In genomic region chr16:4140652-4141051, GRCh38 we compare ENCODE assay signal across 13 cellular contexts. TPM values are rescaled to one million over a fixed set of nuclear protein-coding genes. Genes with fewer than 3 reads are reported as not detected.
DNase-seq lines count a peak whose midpoint lies in the region; ATAC-seq, FAIRE-seq and TF ChIP-seq lines count a peak whose summit lies in the region.
"Had no signal": no experiment of that assay in that cellular context is flagged by ENCODE, and none has a peak within 500 bp of the region (broad histone marks: within the 10 kb centered on the region; RNA-seq: fewer than 3 reads in every experiment).

No MANE protein-coding gene starts in this region.

- SMC1A ChIA-PET in GM12878 (lab: Charles Lee; ENCODE audit: uncharacterized antibody, unreplicated experiment): no interaction called here

- H2BK15ac ChIP-seq in mesenchymal stem cell (ENCODE audit: low read depth, poor library complexity, severe bottlenecking): no peak overlapping the region

- H3K4me1 Mint-ChIP-seq in CD4-positive, alpha-beta memory T cell: peaks cover 11 to 25% (median 12%) of the 10 kb centered on the region in 4 donors

- RAD21 ChIA-PET in GM12878 (lab: Charles Lee; ENCODE audit: unreplicated experiment): no interaction called here

- DNase-seq in EL (peak; percentile 21), MV-4-11 (lab: John Stamatoyannopoulos, UW) (peak; percentile 81), GM12878 (ENCODE audit: low read depth, low spot score) (peak; percentile 38), mesenchymal stem cell (peak; percentile 33), NCI-H2029 treated with DMSO at 0.1 percent for 48 hours (lab: John Stamatoyannopoulos, UW) (no peak), hypothalamus (lab: John Stamatoyannopoulos, UW) (no peak)
- no peak for DNase-seq in CD4-positive, alpha-beta memory T cell
- DNase-seq: activated effector memory CD4-positive, alpha-beta T cell treated with Interleukin-2 at 50 U/mL for 16 hours; head of caudate nucleus; psoas muscle; stimulated activated CD8-positive, alpha-beta memory T cell treated with anti-CD3 and anti-CD28 coated beads, Interleukin-4, amount 100 ng/mL, for 48 hours; SW 1271 had no signal

- no TSS peak for BruUV-seq in GM12878 (replicated peaks; lab: Mats Ljungman, UMichigan)

- POLR2A ChIA-PET in GM12878 (lab: Charles Lee): interaction anchor here (0.7 kb wide), 1 partner anchor 34 kb away, joined by 4 read pairs; no protein-coding TSS in a partner anchor
- POLR2A ChIA-PET in CD4-positive, alpha-beta memory T cell (lab: Charles Lee; ENCODE audit: partially characterized antibody): no interaction called here

- peak overlapping the region; percentile 11 for H2AK5ac ChIP-seq in mesenchymal stem cell (ENCODE audit: low read length, severe bottlenecking)

- H3K9me3 ChIP-seq in GM12878 (replicated peaks; ENCODE audit: control insufficient read depth, insufficient read depth, low read length) (peaks cover 7% of the 10 kb centered on the region; the same call in 2 of the 3 replicates), mesenchymal stem cell (ENCODE audit: control insufficient read depth, low read length) (peaks cover 9% of the 10 kb centered on the region)
- H3K9me3 ChIP-seq in CD4-positive, alpha-beta memory T cell (ENCODE audit: control insufficient read depth in 1 of 2, low read length in 2 of 2): no peaks in the 10 kb centered on the region
- H3K9me3 ChIP-seq: psoas muscle had no signal

- FAIRE-seq in GM12878 (lab: Jason Lieb, UNC): no peak

- H3K27me3 ChIP-seq in GM12878 (replicated peaks in 1 of 2; ENCODE audit: control insufficient read depth in 2 of 2, insufficient read depth in 2 of 2, low read length in 1 of 2) (no peaks in the 10 kb centered on the region), mesenchymal stem cell (ENCODE audit: control insufficient read depth in 1 of 2, insufficient read depth in 1 of 2, low read length in 2 of 2) (peaks cover 6 to 11% of the 10 kb centered on the region in 2 experiments)
- H3K27me3 ChIP-seq in CD4-positive, alpha-beta memory T cell (ENCODE audit: insufficient read depth, low read length): no peaks in the 10 kb centered on the region

- TF ChIP-seq EP300 in GM12878 (IDR thresholded peaks at IDR 0.05; ENCODE audit: borderline replicate concordance in 1 of 2, control insufficient read depth in 1 of 2, low read depth in 2 of 2, low read length in 2 of 2): no peak

- H3K14ac ChIP-seq in mesenchymal stem cell (ENCODE audit: low read length in 2 of 2): no peak overlapping the region

- TF ChIP-seq RAD21 in GM12878 (IDR thresholded peaks at IDR 0.05; ENCODE audit: insufficient read depth, low read depth, low read length): no peak

- no peaks in the 10 kb centered on the region for H3K36me3 Mint-ChIP-seq in CD4-positive, alpha-beta memory T cell

- H3K23ac ChIP-seq in mesenchymal stem cell (ENCODE audit: low read length in 2 of 2): no peak overlapping the region

- no peaks in the 10 kb centered on the region for H3K79me1 ChIP-seq in mesenchymal stem cell (replicated peaks; ENCODE audit: low read length, poor library complexity, severe bottlenecking)

- peak overlapping the region; percentile 56 to 94 for H3K18ac ChIP-seq in mesenchymal stem cell (ENCODE audit: low read depth in 1 of 2, low read length in 2 of 2)

- H3K79me2 ChIP-seq in GM12878 (ENCODE audit: control insufficient read depth, insufficient read depth, low read length): no peaks in the 10 kb centered on the region

- TF ChIP-seq POLR2A in GM12878 (IDR thresholded peaks at IDR 0.05; ENCODE audit: low read depth, low read length): no peak

- whole genome bisulfite sequencing in GM12878 (ENCODE audit: insufficient coverage, insufficient replicate concordance, low lambda C conversion rate, missing lambda C conversion rate): 52% methylated on average over 3 of the region's 3 CpGs
- 91% methylated on average over 3 of the region's 3 CpGs for WGBS in mesenchymal stem cell

- H4K8ac ChIP-seq in mesenchymal stem cell (ENCODE audit: low read length): no peak overlapping the region

- H3K9ac ChIP-seq in GM12878 (ENCODE audit: control insufficient read depth, insufficient read depth, low read length) (no peak overlapping the region), mesenchymal stem cell (ENCODE audit: low read length) (peak overlapping the region; percentile 32)

- no peak overlapping the region for H3K4ac ChIP-seq in mesenchymal stem cell (ENCODE audit: low read depth in 1 of 2, low read length in 2 of 2)

- no peak overlapping the region for H3K4me3 Mint-ChIP-seq in CD4-positive, alpha-beta memory T cell

- CTCF ChIA-PET in GM12878 (lab: Yijun Ruan, JAX): no interaction called here
- CTCF ChIA-PET in CD4-positive, alpha-beta memory T cell (lab: Charles Lee; ENCODE audit: partially characterized antibody): no interaction called here

- intact Hi-C loops in GM12878 (cut with micrococcal nuclease; ENCODE audit: unreplicated experiment): no loop called here
- intact Hi-C loops in CD4-positive, alpha-beta memory T cell (cut with micrococcal nuclease): no loop called here

- no peaks in the 10 kb centered on the region for H4K20me1 ChIP-seq in GM12878 (ENCODE audit: control insufficient read depth, insufficient read depth)

- H2BK5ac ChIP-seq in mesenchymal stem cell (ENCODE audit: low read depth, low read length, poor library complexity, severe bottlenecking): peak overlapping the region; percentile 39

- H3K4me2 ChIP-seq in GM12878 (ENCODE audit: control insufficient read depth, insufficient read depth) (no peak overlapping the region), mesenchymal stem cell (ENCODE audit: low read length, poor library complexity, severe bottlenecking) (no peak overlapping the region)

- H3K36me3 ChIP-seq in GM12878 (ENCODE audit: control insufficient read depth in 2 of 2, insufficient read depth in 2 of 2, low read length in 1 of 2) (no peaks in the 10 kb centered on the region), mesenchymal stem cell (ENCODE audit: control insufficient read depth in 1 of 2, insufficient read depth in 2 of 2, low read depth in 1 of 2, low read length in 2 of 2) (no peaks in the 10 kb centered on the region)
- no peaks in the 10 kb centered on the region for H3K36me3 ChIP-seq in CD4-positive, alpha-beta memory T cell (ENCODE audit: insufficient read depth, low read length)

- no peak overlapping the region for H2BK12ac ChIP-seq in mesenchymal stem cell (ENCODE audit: low read length in 2 of 2)

- ATAC-seq in GM12878 (peak; percentile 69), HG02623 (IDR thresholded peaks at IDR 0.05; ENCODE audit: unreplicated experiment) (no peak)
- ATAC-seq: psoas muscle had no signal

- H3K4me1 ChIP-seq in GM12878 (ENCODE audit: control insufficient read depth, insufficient read depth, low read length): peaks cover 6% of the 10 kb centered on the region; the same call in 1 of the 2 replicates
- H3K4me1 ChIP-seq in mesenchymal stem cell (ENCODE audit: control insufficient read depth, insufficient read depth, low read depth, low read length): no peaks in the 10 kb centered on the region
- H3K4me1 ChIP-seq in CD4-positive, alpha-beta memory T cell (ENCODE audit: insufficient read depth, low read length): peaks cover 11% of the 10 kb centered on the region
- H3K4me1 ChIP-seq: psoas muscle had no signal

- no peak overlapping the region for H4K91ac ChIP-seq in mesenchymal stem cell (ENCODE audit: low read length)

- TF ChIP-seq CTCF in GM12878 (IDR thresholded peaks at IDR 0.05 in 2 of 3, conservative IDR thresholded peaks at IDR 0.05 in 1 of 3; ENCODE audit: control insufficient read depth in 2 of 3, extremely low read depth in 1 of 3, insufficient read depth in 1 of 3, low read depth in 3 of 3, low read length in 3 of 3): no peak

- in situ Hi-C loops in GM12878 (cut with MboI): no loop called here

- peak overlapping the region; percentile 50 for H3K27ac ChIP-seq in GM12878 (ENCODE audit: control insufficient read depth, insufficient read depth)
- H3K27ac ChIP-seq in mesenchymal stem cell (ENCODE audit: low read length, poor library complexity, severe bottlenecking): peak overlapping the region; percentile 41
- H3K27ac ChIP-seq in CD4-positive, alpha-beta memory T cell (ENCODE audit: low read depth, low read length): no peak overlapping the region
- H3K27ac ChIP-seq: psoas muscle had no signal

- peaks cover 0 to 2% (median 0%) of the 10 kb centered on the region in 8 donors for H3K9me3 Mint-ChIP-seq in CD4-positive, alpha-beta memory T cell

- H3K27ac Mint-ChIP-seq in CD4-positive, alpha-beta memory T cell: peak overlapping the region in 3 of 7 donors; percentile 2 to 68 (median 22)

- H3K4me3 ChIP-seq in GM12878 (no peak overlapping the region), mesenchymal stem cell (ENCODE audit: insufficient read depth in 1 of 2, low read depth in 1 of 2, low read length in 2 of 2) (no peak overlapping the region)
- no peak overlapping the region for H3K4me3 ChIP-seq in CD4-positive, alpha-beta memory T cell (ENCODE audit: low read length in 2 of 2)
- H3K4me3 ChIP-seq: psoas muscle had no signal

- peak overlapping the region; percentile 50 for H2BK120ac ChIP-seq in mesenchymal stem cell (ENCODE audit: low read depth, low read length)

- peak overlapping the region; percentile 0; the same call in 1 of the 2 replicates for H2AFZ ChIP-seq in GM12878 (ENCODE audit: control insufficient read depth, low read depth, low read length)
- no peak overlapping the region for H2AFZ ChIP-seq in mesenchymal stem cell (ENCODE audit: low read depth, low read length)

- H3K27me3 Mint-ChIP-seq in CD4-positive, alpha-beta memory T cell: peaks cover 2 to 3% of the 10 kb centered on the region in 2 donors

TF ChIP-seq in GM12878, 131 proteins besides CTCF, POLR2A, EP300 and RAD21 (continues in another document):
- no peak for TF ChIP-seq CBX5 (IDR thresholded peaks at IDR 0.05; ENCODE audit: low read depth)

RNA-seq across cellular contexts. Expression of gene ADCY9, which starts 24.4 kb away (rescaled TPM):
- total RNA-seq in GM12878 (2013; cell fraction: nucleolus; rRNA removed): 0.54 and 0.69 TPM in 2 replicates
- total RNA-seq in GM12878 (2014; rRNA removed) (under 0.01 and 0.11 TPM in 2 replicates), GM12878 (2014; rRNA removed; fragmentation: Illumina TruSeq; extraction: Trizol) (0.09 TPM in 2 replicates), GM12878 (2021) (0.27 and 0.41 TPM in 2 replicates)
- polyA plus RNA-seq in GM12878 (2011; ENCODE audit: low read depth): 0.12 TPM
- polyA plus RNA-seq in GM12878 (2011; rRNA removed) (0.06 and 0.15 TPM in 2 replicates), GM12878 (2014; fragmentation: Illumina TruSeq; extraction: Trizol) (0.32 TPM in 1 of 2 replicates, not detected in the other), GM12878 (2014; fragmentation: Nextera tagmentation; extraction: Ambion mirVana) (not detected), GM12878 (2014; rRNA removed) (0.06 and 0.10 TPM in 2 replicates), GM12878 (2016; fragmentation: Nextera tagmentation; extraction: Ambion mirVana) (under 1 TPM in 1 of 2 experiments, not detected in 1; 0.19 TPM)
- 0.18 and 0.30 TPM in 2 replicates for polyA plus RNA-seq in GM12878 (2011; cell fraction: cytosol; rRNA removed)
- polyA plus RNA-seq in GM12878 (2011; cell fraction: nucleus; rRNA removed): 0.50 and 0.55 TPM in 2 replicates
- polyA plus RNA-seq in GM12878 (2012): 0.16 and 0.32 TPM in 2 replicates
- 0.51 and 0.72 TPM in 2 replicates for polyA minus RNA-seq in GM12878 (2011; rRNA and poly(A)+ RNA removed)
- polyA minus RNA-seq in GM12878 (2011; cell fraction: cytosol; rRNA and poly(A)+ RNA removed): 0.21 and 1.7 TPM in 2 replicates
- polyA minus RNA-seq in GM12878 (2011; cell fraction: nucleus; rRNA and poly(A)+ RNA removed): 0.48 and 1.4 TPM in 2 replicates
- 20.7 TPM for polyA plus RNA-seq in mesenchymal stem cell (2013, experiment 1 of 2)
- polyA plus RNA-seq in mesenchymal stem cell (2013, experiment 2 of 2): 20.1 TPM
- 1 to 10 TPM; 7.8 to 8.1 TPM for total RNA-seq in CD4-positive, alpha-beta memory T cell
- 1 to 10 TPM in 1 of 2 donors, under 1 TPM in 1; 0.26 to 1.3 TPM for polyA plus RNA-seq in CD4-positive, alpha-beta memory T cell

Comparison
In these comparisons a context has a peak if more than half of its experiments do, and no peak if none do; other contexts are left out.
1. DNase-seq: peak in EL (single experiment), MV-4-11 (single experiment), GM12878 (single experiment) and mesenchymal stem cell (single experiment); none in NCI-H2029 treated with DMSO at 0.1 percent for 48 hours (single experiment), hypothalamus (0 of 51) and CD4-positive, alpha-beta memory T cell (0 of 5).
2. RNA of gene ADCY9, which starts 24.4 kb away (total RNA-seq): 7.8 to 8.1 TPM in CD4-positive, alpha-beta memory T cell; under 0.01 to 0.69 TPM in GM12878; every median in the first group is over 4 times any median in the second.